Comparison of ENCODE assay signal across 2 cellular contexts in the genomic region with DNA sequence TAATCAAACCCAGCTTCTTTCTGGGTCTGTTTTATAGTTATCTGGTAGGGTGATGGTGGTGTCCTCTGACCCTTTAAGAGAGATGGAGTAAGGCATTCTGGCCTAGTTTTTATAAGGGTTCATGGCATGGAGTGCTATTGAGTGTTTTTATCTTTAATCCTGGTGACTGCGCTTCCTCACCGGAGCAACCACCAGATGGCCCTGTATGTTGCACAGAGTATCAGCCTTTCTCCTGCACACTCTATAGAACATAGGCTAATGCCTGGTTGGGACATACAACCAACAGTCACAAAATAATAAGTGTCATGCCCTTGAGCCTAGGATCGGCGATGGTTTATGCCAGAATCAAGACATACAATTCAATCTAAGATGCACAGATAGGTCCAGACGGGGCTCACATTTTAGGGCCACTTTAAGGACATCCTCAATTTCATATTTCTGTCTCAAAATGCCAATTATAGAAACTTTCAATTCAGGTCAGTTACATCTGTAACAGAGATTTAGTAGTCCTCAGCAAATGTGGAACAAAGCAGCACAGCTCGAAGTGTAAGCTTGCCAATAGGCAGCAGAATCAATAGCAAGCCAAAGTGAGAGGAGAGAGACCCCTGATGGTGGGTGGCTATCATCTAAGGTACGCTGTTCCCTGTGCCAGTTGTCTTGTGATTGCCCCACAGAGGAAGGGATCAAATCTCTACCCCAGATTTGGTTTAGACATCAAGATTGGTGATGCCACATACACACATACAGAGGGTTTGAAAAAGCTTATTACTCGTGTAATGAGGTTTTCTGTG.
TF ChIP-seq lines count a peak whose summit lies in the region.

No MANE protein-coding gene starts in this region.

TF ChIP-seq in HCT116, 20 proteins besides CTCF, POLR2A, EP300 and RAD21:
- TF ChIP-seq, protein P1, sequence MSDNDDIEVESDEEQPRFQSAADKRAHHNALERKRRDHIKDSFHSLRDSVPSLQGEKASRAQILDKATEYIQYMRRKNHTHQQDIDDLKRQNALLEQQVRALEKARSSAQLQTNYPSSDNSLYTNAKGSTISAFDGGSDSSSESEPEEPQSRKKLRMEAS (IDR thresholded peaks at IDR 0.05), result no peak
- TF ChIP-seq CEBPB (IDR thresholded peaks at IDR 0.05; ENCODE audit: low read depth) (no peak), EGR1 (IDR thresholded peaks at IDR 0.05; ENCODE audit: low read depth) (no peak), JUND (IDR thresholded peaks at IDR 0.05) (no peak), TCF7L2 (IDR thresholded peaks at IDR 0.05; ENCODE audit: borderline replicate concordance, extremely low read depth, insufficient read depth, insufficient read length) (no peak), ZNF274 (IDR thresholded peaks at IDR 0.05; ENCODE audit: low read depth, low read length) (no peak), SIN3A (IDR thresholded peaks at IDR 0.05; ENCODE audit: low read depth) (no peak), ELF1 (IDR thresholded peaks at IDR 0.05; ENCODE audit: borderline replicate concordance, low read depth) (no peak), CBX3 (IDR thresholded peaks at IDR 0.05; ENCODE audit: low read depth) (no peak), EZH2phosphoT487 (IDR thresholded peaks at IDR 0.05; ENCODE audit: borderline replicate concordance) (no peak), SRF (IDR thresholded peaks at IDR 0.05; ENCODE audit: low read depth) (no peak), FOSL1 (IDR thresholded peaks at IDR 0.05; ENCODE audit: low read depth) (no peak), SP1 (IDR thresholded peaks at IDR 0.05; ENCODE audit: low read depth) (no peak), EZH2 (IDR thresholded peaks at IDR 0.05) (no peak), YY1 (IDR thresholded peaks at IDR 0.05; ENCODE audit: extremely low read depth, insufficient replicate concordance, low read depth, low read length) (no peak), ZFX (IDR thresholded peaks at IDR 0.05) (no peak)
- TF ChIP-seq, protein P2, sequence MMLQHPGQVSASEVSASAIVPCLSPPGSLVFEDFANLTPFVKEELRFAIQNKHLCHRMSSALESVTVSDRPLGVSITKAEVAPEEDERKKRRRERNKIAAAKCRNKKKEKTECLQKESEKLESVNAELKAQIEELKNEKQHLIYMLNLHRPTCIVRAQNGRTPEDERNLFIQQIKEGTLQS (IDR thresholded peaks at IDR 0.05), result no peak
- TF ChIP-seq, protein P3, sequence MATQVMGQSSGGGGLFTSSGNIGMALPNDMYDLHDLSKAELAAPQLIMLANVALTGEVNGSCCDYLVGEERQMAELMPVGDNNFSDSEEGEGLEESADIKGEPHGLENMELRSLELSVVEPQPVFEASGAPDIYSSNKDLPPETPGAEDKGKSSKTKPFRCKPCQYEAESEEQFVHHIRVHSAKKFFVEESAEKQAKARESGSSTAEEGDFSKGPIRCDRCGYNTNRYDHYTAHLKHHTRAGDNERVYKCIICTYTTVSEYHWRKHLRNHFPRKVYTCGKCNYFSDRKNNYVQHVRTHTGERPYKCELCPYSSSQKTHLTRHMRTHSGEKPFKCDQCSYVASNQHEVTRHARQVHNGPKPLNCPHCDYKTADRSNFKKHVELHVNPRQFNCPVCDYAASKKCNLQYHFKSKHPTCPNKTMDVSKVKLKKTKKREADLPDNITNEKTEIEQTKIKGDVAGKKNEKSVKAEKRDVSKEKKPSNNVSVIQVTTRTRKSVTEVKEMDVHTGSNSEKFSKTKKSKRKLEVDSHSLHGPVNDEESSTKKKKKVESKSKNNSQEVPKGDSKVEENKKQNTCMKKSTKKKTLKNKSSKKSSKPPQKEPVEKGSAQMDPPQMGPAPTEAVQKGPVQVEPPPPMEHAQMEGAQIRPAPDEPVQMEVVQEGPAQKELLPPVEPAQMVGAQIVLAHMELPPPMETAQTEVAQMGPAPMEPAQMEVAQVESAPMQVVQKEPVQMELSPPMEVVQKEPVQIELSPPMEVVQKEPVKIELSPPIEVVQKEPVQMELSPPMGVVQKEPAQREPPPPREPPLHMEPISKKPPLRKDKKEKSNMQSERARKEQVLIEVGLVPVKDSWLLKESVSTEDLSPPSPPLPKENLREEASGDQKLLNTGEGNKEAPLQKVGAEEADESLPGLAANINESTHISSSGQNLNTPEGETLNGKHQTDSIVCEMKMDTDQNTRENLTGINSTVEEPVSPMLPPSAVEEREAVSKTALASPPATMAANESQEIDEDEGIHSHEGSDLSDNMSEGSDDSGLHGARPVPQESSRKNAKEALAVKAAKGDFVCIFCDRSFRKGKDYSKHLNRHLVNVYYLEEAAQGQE (IDR thresholded peaks at IDR 0.05; ENCODE audit: low read depth), result no peak

TF ChIP-seq in SK-N-SH, 30 proteins besides CTCF, POLR2A, EP300 and RAD21:
- TF ChIP-seq TEAD4 (IDR thresholded peaks at IDR 0.05; ENCODE audit: borderline replicate concordance, insufficient read depth) (no peak), SIN3A (IDR thresholded peaks at IDR 0.05; ENCODE audit: borderline replicate concordance, low read depth, low read length) (no peak), NFIC (IDR thresholded peaks at IDR 0.05; ENCODE audit: borderline replicate concordance) (no peak), CHD2 (IDR thresholded peaks at IDR 0.05; ENCODE audit: low read length, partially characterized antibody) (no peak), YY1 (IDR thresholded peaks at IDR 0.05; ENCODE audit: low read depth) (no peak), FOSL2 (IDR thresholded peaks at IDR 0.05; ENCODE audit: borderline replicate concordance, low read depth) (no peak), RXRA (IDR thresholded peaks at IDR 0.05; ENCODE audit: borderline replicate concordance, low read depth) (no peak), TAF1 (IDR thresholded peaks at IDR 0.05; ENCODE audit: borderline replicate concordance, low read depth, low read length) (no peak)
- TF ChIP-seq, protein P4, sequence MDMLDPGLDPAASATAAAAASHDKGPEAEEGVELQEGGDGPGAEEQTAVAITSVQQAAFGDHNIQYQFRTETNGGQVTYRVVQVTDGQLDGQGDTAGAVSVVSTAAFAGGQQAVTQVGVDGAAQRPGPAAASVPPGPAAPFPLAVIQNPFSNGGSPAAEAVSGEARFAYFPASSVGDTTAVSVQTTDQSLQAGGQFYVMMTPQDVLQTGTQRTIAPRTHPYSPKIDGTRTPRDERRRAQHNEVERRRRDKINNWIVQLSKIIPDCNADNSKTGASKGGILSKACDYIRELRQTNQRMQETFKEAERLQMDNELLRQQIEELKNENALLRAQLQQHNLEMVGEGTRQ (IDR thresholded peaks at IDR 0.05; ENCODE audit: borderline replicate concordance, low read depth, low read length), result no peak
- TF ChIP-seq, protein P5, sequence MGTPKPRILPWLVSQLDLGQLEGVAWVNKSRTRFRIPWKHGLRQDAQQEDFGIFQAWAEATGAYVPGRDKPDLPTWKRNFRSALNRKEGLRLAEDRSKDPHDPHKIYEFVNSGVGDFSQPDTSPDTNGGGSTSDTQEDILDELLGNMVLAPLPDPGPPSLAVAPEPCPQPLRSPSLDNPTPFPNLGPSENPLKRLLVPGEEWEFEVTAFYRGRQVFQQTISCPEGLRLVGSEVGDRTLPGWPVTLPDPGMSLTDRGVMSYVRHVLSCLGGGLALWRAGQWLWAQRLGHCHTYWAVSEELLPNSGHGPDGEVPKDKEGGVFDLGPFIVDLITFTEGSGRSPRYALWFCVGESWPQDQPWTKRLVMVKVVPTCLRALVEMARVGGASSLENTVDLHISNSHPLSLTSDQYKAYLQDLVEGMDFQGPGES (IDR thresholded peaks at IDR 0.05; ENCODE audit: low read depth, low read length), result no peak
